Comparison of ENCODE assay signal across 21 cellular contexts in the genomic region with DNA sequence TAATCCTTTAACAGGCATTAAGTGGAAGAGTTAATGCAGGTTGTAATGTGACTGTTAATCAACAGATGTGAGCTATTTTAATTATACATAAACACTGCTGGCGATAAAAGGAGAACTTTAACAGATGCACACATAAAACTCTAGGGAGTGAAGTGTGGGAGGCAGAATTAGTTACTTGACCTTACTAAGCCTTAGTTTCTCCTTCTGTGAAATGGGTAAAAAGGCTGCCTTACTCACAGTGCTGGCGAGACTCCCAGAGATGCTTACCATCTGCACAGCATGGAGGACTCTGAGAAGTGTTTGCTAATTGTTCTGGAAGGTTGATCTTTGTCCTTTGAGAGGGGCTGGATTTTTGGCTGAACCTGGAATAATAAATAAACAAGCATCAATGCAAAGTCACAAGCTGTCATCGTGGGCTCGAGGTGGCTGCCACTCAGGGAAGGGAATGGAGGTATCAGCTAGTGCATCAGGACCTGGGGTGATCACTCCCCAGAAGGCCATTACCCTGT. TPM values are rescaled to one million over a fixed set of nuclear protein-coding genes. Genes with fewer than 3 reads are reported as not detected.
DNase-seq lines count a peak whose midpoint lies in the region; ATAC-seq and TF ChIP-seq lines count a peak whose summit lies in the region.
"Had no signal": no experiment of that assay in that cellular context is flagged by ENCODE, and none has a peak within 500 bp of the region (broad histone marks: within the 10 kb centered on the region; RNA-seq: fewer than 3 reads in every experiment).

No MANE protein-coding gene starts in this region.

- no peaks in the 10 kb centered on the region for H3K36me3 ChIP-seq in endodermal cell (ENCODE audit: control insufficient read depth, insufficient read depth, low read length)
- H3K36me3 ChIP-seq: heart left ventricle had no signal

- no peak overlapping the region for H3K9ac ChIP-seq in endodermal cell (ENCODE audit: extremely low read depth, low read length, poor library complexity, severe bottlenecking)

- H3K27me3 ChIP-seq in endodermal cell (ENCODE audit: control insufficient read depth, insufficient read depth, low read length, poor library complexity, severe bottlenecking), result no peaks in the 10 kb centered on the region
- H3K27me3 ChIP-seq: heart left ventricle had no signal

- no peak overlapping the region for H3K4me3 ChIP-seq in endodermal cell (ENCODE audit: low read length)
- H3K4me3 ChIP-seq: A549, heart left ventricle had no signal

- CTCF ChIA-PET in activated naive CD4-positive, alpha-beta T cell treated with anti-CD3 and anti-CD28 coated beads, Interleukin-2, amount 10 ng/mL, durations not matched to agents 7 days and 5 days (lab: Charles Lee), result no interaction called here

- no peak for DNase-seq in activated naive CD4-positive, alpha-beta T cell treated with anti-CD3 and anti-CD28 coated beads, Interleukin-2, amount 10 ng/mL, durations not matched to agents 7 days and 5 days
- no peak for DNase-seq in activated naive CD4-positive, alpha-beta T cell treated with anti-CD3 and anti-CD28 coated beads, Interleukin-2, amount 50 U/mL, for 16 hours
- peak; percentile 36 to 51 for DNase-seq in NCI-H446 (lab: John Stamatoyannopoulos, UW)
- DNase-seq in endodermal cell, result peak; percentile 17
- DNase-seq in COLO668 (lab: John Stamatoyannopoulos, UW; ENCODE audit: unreplicated experiment), result no peak
- DNase-seq in Kasumi-1 (lab: John Stamatoyannopoulos, UW), result no peak
- DNase-seq in NCI-H2107 (lab: John Stamatoyannopoulos, UW), result no peak
- DNase-seq: activated CD4-positive, alpha-beta T cell treated with anti-CD3 and anti-CD28 coated beads for 1 hour; activated CD8-positive, alpha-beta T cell treated with anti-CD3 and anti-CD28 coated beads, Interleukin-2, amount 10 ng/mL, durations not matched to agents 7 days and 5 days; activated gamma-delta T cell treated with Interleukin-2 at 50 U/mL for 16 hours; cortex of kidney; DMS79; heart left ventricle; left cardiac atrium; mesenchymal stem cell; NCI-H1092 treated with DMSO at 0.1 percent for 48 hours; NCI-H2081 treated with DMSO at 0.1 percent for 48 hours; NCI-H510A; stimulated activated CD4-positive, alpha-beta T cell treated with anti-CD3 and anti-CD28 coated beads, Interleukin-12 subunit alpha, Interleukin-12 subunit beta, amount 100 ng/mL, for 4 hours had no signal

- ATAC-seq in HG03159 (IDR thresholded peaks at IDR 0.05; ENCODE audit: unreplicated experiment), result no peak
- ATAC-seq: activated CD8-positive, alpha-beta T cell treated with anti-CD3 and anti-CD28 coated beads, Interleukin-2, amount 10 ng/mL, durations not matched to agents 7 days and 5 days; heart left ventricle; left cardiac atrium had no signal

- no peak overlapping the region for H3K27ac ChIP-seq in endodermal cell (ENCODE audit: low read depth, low read length)
- H3K27ac ChIP-seq: A549, heart left ventricle had no signal

- TF ChIP-seq CTCF in endodermal cell (conservative IDR thresholded peaks at IDR 0.05), result no peak

- peaks cover 45% of the 10 kb centered on the region for H3K4me1 Mint-ChIP-seq in activated naive CD4-positive, alpha-beta T cell treated with anti-CD3 and anti-CD28 coated beads, Interleukin-2, amount 10 ng/mL, durations not matched to agents 7 days and 5 days
- H3K4me1 Mint-ChIP-seq in endodermal cell, result no peaks in the 10 kb centered on the region

- no peaks in the 10 kb centered on the region for H3K9me3 ChIP-seq in endodermal cell (ENCODE audit: control insufficient read depth, low read length)
- H3K9me3 ChIP-seq: A549, heart left ventricle had no signal

- whole genome bisulfite sequencing in endodermal cell (ENCODE audit: insufficient coverage in 1 of 2, insufficient read length in 1 of 2), 2 experiments, result 82 to 100% methylated on average over 1 to 4 of the region's 4 CpGs

- H3K4me3 Mint-ChIP-seq in activated naive CD4-positive, alpha-beta T cell treated with anti-CD3 and anti-CD28 coated beads, Interleukin-2, amount 10 ng/mL, durations not matched to agents 7 days and 5 days, result no peak overlapping the region
- H3K4me3 Mint-ChIP-seq in endodermal cell, result no peak overlapping the region
- H3K4me3 Mint-ChIP-seq: activated CD8-positive, alpha-beta T cell treated with anti-CD3 and anti-CD28 coated beads, Interleukin-2, amount 10 ng/mL, durations not matched to agents 7 days and 5 days had no signal

- no peaks in the 10 kb centered on the region for H3K27me3 Mint-ChIP-seq in activated naive CD4-positive, alpha-beta T cell treated with anti-CD3 and anti-CD28 coated beads, Interleukin-2, amount 10 ng/mL, durations not matched to agents 7 days and 5 days
- H3K27me3 Mint-ChIP-seq in endodermal cell (ENCODE audit: insufficient read depth), result no peaks in the 10 kb centered on the region

- peak overlapping the region; percentile 54 for H3K27ac Mint-ChIP-seq in activated naive CD4-positive, alpha-beta T cell treated with anti-CD3 and anti-CD28 coated beads, Interleukin-2, amount 10 ng/mL, durations not matched to agents 7 days and 5 days
- no peak overlapping the region for H3K27ac Mint-ChIP-seq in endodermal cell
- H3K27ac Mint-ChIP-seq: activated CD8-positive, alpha-beta T cell treated with anti-CD3 and anti-CD28 coated beads, Interleukin-2, amount 10 ng/mL, durations not matched to agents 7 days and 5 days had no signal

- H3K36me3 Mint-ChIP-seq in activated naive CD4-positive, alpha-beta T cell treated with anti-CD3 and anti-CD28 coated beads, Interleukin-2, amount 10 ng/mL, durations not matched to agents 7 days and 5 days, result peaks cover 2% of the 10 kb centered on the region
- H3K36me3 Mint-ChIP-seq in endodermal cell (ENCODE audit: low read depth), result no peaks in the 10 kb centered on the region

- H3K9me3 Mint-ChIP-seq in activated naive CD4-positive, alpha-beta T cell treated with anti-CD3 and anti-CD28 coated beads, Interleukin-2, amount 10 ng/mL, durations not matched to agents 7 days and 5 days, result no peaks in the 10 kb centered on the region
- peaks cover 3% of the 10 kb centered on the region for H3K9me3 Mint-ChIP-seq in endodermal cell

- no peaks in the 10 kb centered on the region for H3K4me1 ChIP-seq in endodermal cell (ENCODE audit: control insufficient read depth, insufficient read depth, low read length)
- H3K4me1 ChIP-seq: A549 had no signal

RNA-seq across cellular contexts. Expression of a gene that starts 58.6 kb away (rescaled TPM):
- not detected for total RNA-seq in endodermal cell
- not detected for polyA plus RNA-seq in endodermal cell (2013, experiment 1 of 2)
- polyA plus RNA-seq in endodermal cell (2013, experiment 2 of 2), result not detected
- total RNA-seq: activated CD8-positive, alpha-beta T cell treated with anti-CD3 and anti-CD28 coated beads, Interleukin-2, amount 10 ng/mL, durations not matched to agents 7 days and 5 days had no signal
- polyA plus RNA-seq: A549 had no signal

Comparison
In these comparisons a context has a peak if more than half of its experiments do, and no peak if none do; other contexts are left out.
1. DNase-seq: peak in NCI-H446 (2 of 2) and endodermal cell (single experiment); none in activated naive CD4-positive, alpha-beta T cell treated with anti-CD3 and anti-CD28 coated beads, Interleukin-2, amount 10 ng/mL, durations not matched to agents 7 days and 5 days (single experiment), activated naive CD4-positive, alpha-beta T cell treated with anti-CD3 and anti-CD28 coated beads, Interleukin-2, amount 50 U/mL, for 16 hours (single experiment), COLO668 (single experiment), Kasumi-1 (0 of 2) and NCI-H2107 (single experiment).